ENCODE assay signal across 1 cellular context in genomic region chr14:103894034-103894722, GRCh38.
TF ChIP-seq lines count a peak whose summit lies in the region.

No MANE protein-coding gene starts in this region.

TF ChIP-seq in SK-N-SH treated with all-trans-retinoic acid at 6 μM for 48 hours, 23 proteins besides CTCF, POLR2A, EP300 and RAD21 (continued from another document):
- no peak for TF ChIP-seq TSHZ2 (CRISPR knock-in tag; IDR thresholded peaks at IDR 0.05)
TF ChIP-seq in SK-N-SH treated with all-trans-retinoic acid at 6 μM for 48 hours: peak in this region for 0.
